In genomic region chr2:197803033-197803444, GRCh38 we compare ENCODE assay signal across 8 cellular contexts. TPM values are rescaled to one million over a fixed set of nuclear protein-coding genes. Genes with fewer than 3 reads are reported as not detected.
A peak's percentile ranks its signal among the peaks of the same experiment; 100 is the strongest.
DNase-seq lines count a peak whose midpoint lies in the region; ATAC-seq, FAIRE-seq and TF ChIP-seq lines count a peak whose summit lies in the region.

No MANE protein-coding gene starts in this region.

- ATAC-seq in WTC11, result peak; percentile 46
- no peak for ATAC-seq in GM18519 (IDR thresholded peaks at IDR 0.05; ENCODE audit: low FRiP score, unreplicated experiment)

- POLR2A ChIA-PET in WTC11 (lab: Charles Lee), result no interaction called here

- no peak overlapping the region for H3K27ac ChIP-seq in parathyroid adenoma

- H3K79me2 ChIP-seq in parathyroid adenoma, result peaks cover 2% of the 10 kb centered on the region

- peaks cover 56% of the 10 kb centered on the region for H3K27me3 Mint-ChIP-seq in WTC11 (ENCODE audit: low read depth)

- no peak overlapping the region for H3K4me3 ChIP-seq in H7 (ENCODE audit: insufficient read depth, low read depth, low read length)
- no peak overlapping the region for H3K4me3 ChIP-seq in parathyroid adenoma (ENCODE audit: low read depth, low read length)

- H3K4me1 ChIP-seq in parathyroid adenoma, result peaks cover 5% of the 10 kb centered on the region

- peaks cover 14% of the 10 kb centered on the region for H3K4me1 Mint-ChIP-seq in WTC11

- H3K9me3 Mint-ChIP-seq in WTC11, result no peaks in the 10 kb centered on the region

- peak overlapping the region; percentile 43 for H2AFZ ChIP-seq in parathyroid adenoma

- H3K27me3 ChIP-seq in H7 (ENCODE audit: control insufficient read depth, insufficient read depth, low read length) (peaks cover 34% of the 10 kb centered on the region), parathyroid adenoma (ENCODE audit: control insufficient read depth, insufficient read depth, low read length) (no peaks in the 10 kb centered on the region)

- peak; percentile 4; the same call in 1 of the 2 replicates for TF ChIP-seq CTCF in WTC11 (IDR thresholded peaks at IDR 0.05)
- peak; percentile 84 for TF ChIP-seq CTCF in parathyroid adenoma (IDR thresholded peaks at IDR 0.05)

- H3K36me3 Mint-ChIP-seq in WTC11, result no peaks in the 10 kb centered on the region

- no peak overlapping the region for H3K27ac Mint-ChIP-seq in WTC11

- DNase-seq in NCI-H2171 treated with DMSO at 0.1 percent for 48 hours (lab: John Stamatoyannopoulos, UW) (peak; percentile 26), NCI-H2171 (lab: John Stamatoyannopoulos, UW) (no peak), H7 (peak; percentile 59), NCI-H1105 (lab: John Stamatoyannopoulos, UW) (peak; percentile 12), WTC11 (ENCODE audit: low spot score) (no peak), frontal cortex (ENCODE audit: low spot score in 2 of 2) (peak; percentile 41 to 53)

- H3K4me2 ChIP-seq in parathyroid adenoma (ENCODE audit: low read length), result no peak overlapping the region

- H3K36me3 ChIP-seq in H7 (replicated peaks; ENCODE audit: control insufficient read depth, insufficient read depth, low read length), result no peaks in the 10 kb centered on the region
- no peaks in the 10 kb centered on the region for H3K36me3 ChIP-seq in parathyroid adenoma (ENCODE audit: control insufficient read depth, insufficient read depth, low read length)

- no peaks in the 10 kb centered on the region for H3K9me3 ChIP-seq in parathyroid adenoma (ENCODE audit: control insufficient read depth, low read length)

- peak; percentile 64 for FAIRE-seq in frontal cortex (lab: Jason Lieb, UNC)

- H3K9ac ChIP-seq in parathyroid adenoma, result no peak overlapping the region

- no peak overlapping the region; the same call in 1 of the 2 replicates for H3K4me3 Mint-ChIP-seq in WTC11

- CTCF ChIA-PET in WTC11 (lab: Charles Lee), result no interaction called here

TF ChIP-seq in WTC11, 78 proteins besides CTCF, POLR2A, EP300 and RAD21:
- TF ChIP-seq SMAD3 (CRISPR knock-in tag; IDR thresholded peaks at IDR 0.05; ENCODE audit: borderline replicate concordance) (no peak), ZBTB21 (CRISPR knock-in tag; IDR thresholded peaks at IDR 0.05; ENCODE audit: borderline replicate concordance) (no peak), ZNF138 (CRISPR knock-in tag; conservative IDR thresholded peaks at IDR 0.05) (no peak), SMAD4 (CRISPR knock-in tag; IDR thresholded peaks at IDR 0.05) (no peak), PRDM15 (CRISPR knock-in tag; IDR thresholded peaks at IDR 0.05) (no peak), ZNF532 (CRISPR knock-in tag; IDR thresholded peaks at IDR 0.05; ENCODE audit: borderline replicate concordance) (no peak), ZBTB43 (CRISPR knock-in tag; IDR thresholded peaks at IDR 0.05) (no peak)
- TF ChIP-seq, protein P1, sequence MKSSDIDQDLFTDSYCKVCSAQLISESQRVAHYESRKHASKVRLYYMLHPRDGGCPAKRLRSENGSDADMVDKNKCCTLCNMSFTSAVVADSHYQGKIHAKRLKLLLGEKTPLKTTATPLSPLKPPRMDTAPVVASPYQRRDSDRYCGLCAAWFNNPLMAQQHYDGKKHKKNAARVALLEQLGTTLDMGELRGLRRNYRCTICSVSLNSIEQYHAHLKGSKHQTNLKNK (CRISPR knock-in tag; IDR thresholded peaks at IDR 0.05), result no peak
- TF ChIP-seq, protein P2, sequence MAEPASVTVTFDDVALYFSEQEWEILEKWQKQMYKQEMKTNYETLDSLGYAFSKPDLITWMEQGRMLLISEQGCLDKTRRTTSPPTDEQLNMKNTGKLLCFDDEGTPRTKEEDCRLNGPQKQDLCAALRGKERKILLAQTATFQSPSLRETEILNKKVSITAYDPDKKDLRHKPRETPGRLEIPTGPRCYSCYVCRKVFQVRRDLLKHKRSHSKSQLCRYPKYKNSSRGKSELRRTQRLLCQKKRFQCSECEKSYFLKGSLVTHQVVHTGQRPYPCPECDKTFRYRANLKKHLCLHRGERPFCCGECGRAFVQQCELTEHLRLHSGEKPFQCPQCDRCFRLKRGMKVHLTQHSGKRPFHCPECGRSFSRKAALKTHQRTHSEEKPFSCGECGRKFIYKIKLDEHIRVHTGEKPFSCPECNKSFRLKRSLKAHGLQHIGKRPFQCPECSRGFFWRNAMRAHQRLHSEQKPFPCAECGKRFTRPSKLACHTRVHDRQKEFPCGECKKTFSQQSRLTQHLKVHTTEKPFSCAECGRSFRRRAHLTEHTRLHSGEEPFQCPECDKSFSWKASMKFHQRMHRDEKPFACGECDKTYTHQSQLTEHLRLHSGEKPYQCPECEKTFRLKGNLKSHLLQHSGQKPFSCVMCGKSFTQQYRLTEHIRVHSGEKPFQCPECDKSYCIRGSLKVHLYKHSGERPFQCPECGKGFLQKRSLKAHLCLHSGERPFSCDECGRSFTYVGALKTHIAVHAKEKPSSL (CRISPR knock-in tag; conservative IDR thresholded peaks at IDR 0.05), result no peak

RNA-seq across cellular contexts. Expression of gene PLCL1, which starts 1.4 kb away (rescaled TPM):
- 0.21 and 0.22 TPM in 2 replicates for total RNA-seq in H7 (2014; rRNA removed; shearing (Covaris generic))
- total RNA-seq in WTC11 (2021), result 0.05 to 0.11 TPM (median 0.07 TPM) in 3 replicates
- 32.6 TPM for total RNA-seq in frontal cortex

RNA-seq across cellular contexts. Expression of gene BOLL, which starts 17.9 kb away (rescaled TPM):
- total RNA-seq in H7 (2014; rRNA removed; shearing (Covaris generic)), result 0.24 TPM in 1 of 2 replicates, not detected in the other
- total RNA-seq in WTC11 (2021), result 0.13 to 0.14 TPM in 2 of 3 replicates, not detected in the other
- not detected for total RNA-seq in frontal cortex

Comparison
In these comparisons a context has a peak if more than half of its experiments do, and no peak if none do; other contexts are left out.
1. DNase-seq: peak in NCI-H2171 treated with DMSO at 0.1 percent for 48 hours (single experiment), H7 (single experiment), NCI-H1105 (single experiment) and frontal cortex (2 of 2); none in NCI-H2171 (single experiment) and WTC11 (single experiment).
2. RNA of gene PLCL1, which starts 1.4 kb away (total RNA-seq): 32.6 TPM in frontal cortex (single experiment); 0.21 to 0.22 TPM in H7 and 0.05 to 0.11 TPM in WTC11; every median in the first group is over 10 times any median in the second.